In the genomic region with DNA sequence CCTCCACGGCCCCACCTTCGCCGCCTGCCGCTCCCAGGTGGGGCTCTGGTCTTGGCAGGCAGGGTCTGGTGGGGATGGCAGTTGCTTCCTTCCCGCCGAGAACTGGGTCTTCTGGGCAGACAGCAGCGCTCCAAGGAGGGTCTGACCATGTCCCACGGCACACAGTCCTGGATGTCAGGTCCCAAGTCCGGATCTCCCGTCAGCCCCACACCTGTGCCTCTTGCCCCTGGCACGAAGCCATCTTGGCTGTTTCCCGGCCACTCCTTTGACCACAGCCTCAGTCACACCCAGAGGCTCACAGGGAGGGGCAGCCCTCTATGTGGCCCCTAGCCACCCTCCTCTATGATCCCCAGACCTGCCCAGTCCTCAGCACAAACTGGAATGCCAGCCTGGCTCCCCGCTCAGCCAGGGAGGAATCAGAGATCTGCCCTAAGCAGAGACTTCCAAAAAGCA, we compare ENCODE assay signal across 22 cellular contexts. TPM values are rescaled to one million over a fixed set of nuclear protein-coding genes. Genes with fewer than 3 reads are reported as not detected.
A peak's percentile ranks its signal among the peaks of the same experiment; 100 is the strongest.
DNase-seq lines count a peak whose midpoint lies in the region; ATAC-seq, FAIRE-seq and TF ChIP-seq lines count a peak whose summit lies in the region.
"Had no signal": no experiment of that assay in that cellular context is flagged by ENCODE, and none has a peak within 500 bp of the region (broad histone marks: within the 10 kb centered on the region; RNA-seq: fewer than 3 reads in every experiment).

No MANE protein-coding gene starts in this region.

- TF ChIP-seq EP300 in HepG2 (IDR thresholded peaks at IDR 0.05; ENCODE audit: low read depth in 2 of 2, low read length in 2 of 2): no peak
- no peak for TF ChIP-seq EP300 in HepG2 (CRISPR knock-in tag; IDR thresholded peaks at IDR 0.05; ENCODE audit: borderline replicate concordance)

- no TSS peak for BruUV-seq in HepG2 (replicated peaks; lab: Mats Ljungman, UMichigan)

- H3K4me3 ChIP-seq in osteoblast (ENCODE audit: insufficient read depth, low read length) (no peak overlapping the region), HepG2 (replicated peaks in 1 of 3; ENCODE audit: insufficient read depth in 1 of 3, low read depth in 2 of 3, low read length in 3 of 3) (no peak overlapping the region), neural progenitor cell (no peak overlapping the region)
- H3K4me3 ChIP-seq: MG63 had no signal

- H3K4me1 Mint-ChIP-seq in CD14-positive monocyte: no peaks in the 10 kb centered on the region
- H3K4me1 Mint-ChIP-seq in neural progenitor cell: peaks cover 2% of the 10 kb centered on the region

- TF ChIP-seq CTCF in CD14-positive monocyte (IDR thresholded peaks at IDR 0.05): no peak
- TF ChIP-seq CTCF in osteoblast (IDR thresholded peaks at IDR 0.05; ENCODE audit: extremely low read depth, low read depth, low read length): no peak
- no peak for TF ChIP-seq CTCF in HepG2 (CRISPR knock-in tag; IDR thresholded peaks at IDR 0.05)
- TF ChIP-seq CTCF in neural progenitor cell (IDR thresholded peaks at IDR 0.05): no peak

- no peak overlapping the region for H2AFZ ChIP-seq in osteoblast (ENCODE audit: low read length)
- no peak overlapping the region for H2AFZ ChIP-seq in HepG2 (ENCODE audit: low read length)
- no peak overlapping the region for H2AFZ ChIP-seq in neural progenitor cell (replicated peaks)

- intact Hi-C loops in CD14-positive monocyte (cut with micrococcal nuclease) (no loop called here), HepG2 (cut with micrococcal nuclease; ENCODE audit: unreplicated experiment) (no loop called here)

- in situ Hi-C loops in HepG2 (cut with HindIII; ENCODE audit: extremely low pct_ligation_motif_present, low pct_unique_long_range_greater_than_20kb): no loop called here

- H3K9ac ChIP-seq in HepG2 (ENCODE audit: insufficient read depth, low read depth, low read length) (no peak overlapping the region), neural progenitor cell (no peak overlapping the region)
- H3K9ac ChIP-seq: KMS-11 had no signal

- H3K36me3 Mint-ChIP-seq in CD14-positive monocyte (no peaks in the 10 kb centered on the region), neural progenitor cell (no peaks in the 10 kb centered on the region)

- no peaks in the 10 kb centered on the region for H3K9me3 ChIP-seq in osteoblast (ENCODE audit: low read depth, low read length)
- no peaks in the 10 kb centered on the region for H3K9me3 ChIP-seq in HepG2 (ENCODE audit: low read length)
- H3K9me3 ChIP-seq in neural progenitor cell (ENCODE audit: low read depth): no peaks in the 10 kb centered on the region
- H3K9me3 ChIP-seq: MG63 had no signal

- peaks cover 7 to 13% (median 10%) of the 10 kb centered on the region in 7 donors for H3K9me3 Mint-ChIP-seq in CD14-positive monocyte
- H3K9me3 Mint-ChIP-seq in neural progenitor cell: peaks cover 5% of the 10 kb centered on the region
- H3K9me3 Mint-ChIP-seq: CD4-positive, alpha-beta T cell had no signal

- H3K27ac Mint-ChIP-seq in CD14-positive monocyte (no peak overlapping the region), neural progenitor cell (no peak overlapping the region)
- H3K27ac Mint-ChIP-seq: CD4-positive, alpha-beta T cell had no signal

- no peaks in the 10 kb centered on the region for H3K79me2 ChIP-seq in osteoblast (ENCODE audit: insufficient read depth, low read length)
- H3K79me2 ChIP-seq in HepG2 (ENCODE audit: insufficient read depth, low read length): no peaks in the 10 kb centered on the region
- no peaks in the 10 kb centered on the region for H3K79me2 ChIP-seq in neural progenitor cell (ENCODE audit: low read depth)

- H3K27me3 Mint-ChIP-seq in CD14-positive monocyte (ENCODE audit: low read depth in 3 of 3) (peaks cover 0 to 4% (median 3%) of the 10 kb centered on the region in 3 donors), neural progenitor cell (ENCODE audit: insufficient read depth, low read depth) (peaks cover 8% of the 10 kb centered on the region)
- H3K27me3 Mint-ChIP-seq: CD4-positive, alpha-beta T cell had no signal

- POLR2A ChIA-PET in HepG2 (lab: Yijun Ruan, JAX): no interaction called here

- ATAC-seq in HepG2 (no peak), HG03457 (IDR thresholded peaks at IDR 0.05; ENCODE audit: unreplicated experiment) (no peak)
- ATAC-seq: HCT116 had no signal

- no peak for TF ChIP-seq POLR2A in HepG2 (IDR thresholded peaks at IDR 0.05; ENCODE audit: insufficient read depth in 1 of 2, low read depth in 2 of 2, low read length in 2 of 2)

- no peaks in the 10 kb centered on the region for H3F3A ChIP-seq in neural progenitor cell (ENCODE audit: low read depth)

- H4K20me1 ChIP-seq in osteoblast (ENCODE audit: insufficient read depth, low read length) (no peaks in the 10 kb centered on the region), HepG2 (ENCODE audit: insufficient read depth, low read length) (no peaks in the 10 kb centered on the region), neural progenitor cell (ENCODE audit: low read depth) (peaks cover 6% of the 10 kb centered on the region)

- H3K4me1 ChIP-seq in osteoblast (ENCODE audit: insufficient read depth, low read length) (no peaks in the 10 kb centered on the region), HepG2 (ENCODE audit: insufficient read depth, low read length) (no peaks in the 10 kb centered on the region), neural progenitor cell (no peaks in the 10 kb centered on the region)

- no peak overlapping the region for H3K4me3 Mint-ChIP-seq in CD14-positive monocyte
- H3K4me3 Mint-ChIP-seq in neural progenitor cell: no peak overlapping the region
- H3K4me3 Mint-ChIP-seq: CD4-positive, alpha-beta T cell had no signal

- FAIRE-seq in HepG2 (lab: Jason Lieb, UNC): no peak
- FAIRE-seq: G401.6, GM12892, GM19239, RCC 7860 had no signal

- H3K4me2 ChIP-seq in osteoblast (ENCODE audit: insufficient read depth, low read length) (no peak overlapping the region), HepG2 (ENCODE audit: low read depth, low read length) (no peak overlapping the region), neural progenitor cell (no peak overlapping the region)
- H3K4me2 ChIP-seq: KMS-11 had no signal

- DNase-seq in CD14-positive monocyte (ENCODE audit: low spot score): peak; percentile 25
- peak; percentile 70 for DNase-seq in LoVo (ENCODE audit: low spot score)
- DNase-seq in iPS-NIHi11 (ENCODE audit: low spot score): peak; percentile 22
- peak; percentile 90 for DNase-seq in osteoblast (ENCODE audit: insufficient read length, low spot score, missing footprints)
- DNase-seq in HepG2 (ENCODE audit: low spot score): no peak
- no peak for DNase-seq in neural progenitor cell (ENCODE audit: low spot score)
- no peak for DNase-seq in NCI-H748 (lab: John Stamatoyannopoulos, UW; ENCODE audit: unreplicated experiment)
- DNase-seq: AML-193; CD4-positive, alpha-beta T cell; DMS79 treated with DMSO at 0.1 percent for 48 hours; MG63; NCI-H1092 treated with DMSO at 0.1 percent for 48 hours; NCI-H1694; SIG-M5 had no signal

- TF ChIP-seq RAD21 in HepG2 (CRISPR knock-in tag; IDR thresholded peaks at IDR 0.05): no peak

- 24% methylated on average over 2 of the region's 13 CpGs for WGBS in HepG2 (ENCODE audit: low lambda C conversion rate)

- no peaks in the 10 kb centered on the region for H3K36me3 ChIP-seq in osteoblast (ENCODE audit: insufficient read depth, low read length)
- no peaks in the 10 kb centered on the region for H3K36me3 ChIP-seq in HepG2 (replicated peaks in 1 of 2; ENCODE audit: control insufficient read depth in 1 of 2, insufficient read depth in 2 of 2, low read length in 2 of 2)
- H3K36me3 ChIP-seq in neural progenitor cell: no peaks in the 10 kb centered on the region
- H3K36me3 ChIP-seq: MG63 had no signal

- H3K27ac ChIP-seq in osteoblast (ENCODE audit: low read depth, low read length) (no peak overlapping the region), HepG2 (ENCODE audit: extremely low read length, insufficient read depth, low read length) (no peak overlapping the region), neural progenitor cell (no peak overlapping the region)
- H3K27ac ChIP-seq: HL-60, KMS-11 had no signal

- no peaks in the 10 kb centered on the region for H3K27me3 ChIP-seq in osteoblast (ENCODE audit: insufficient read depth, low read length)
- H3K27me3 ChIP-seq in HepG2 (ENCODE audit: control insufficient read depth in 1 of 2, insufficient read depth in 2 of 2, low read length in 2 of 2): peaks cover 0 to 3% of the 10 kb centered on the region in 2 experiments; a peak in 2 of 5 replicates
- H3K27me3 ChIP-seq in neural progenitor cell: no peaks in the 10 kb centered on the region

- CTCF ChIA-PET in HepG2 (lab: Yijun Ruan, JAX; ENCODE audit: low intra/inter-chr PET ratio, low total read pairs): no interaction called here

TF ChIP-seq in HepG2, 621 proteins besides CTCF, POLR2A, EP300 and RAD21 (continues in another document):
- no peak for TF ChIP-seq ZSCAN30 (CRISPR knock-in tag; IDR thresholded peaks at IDR 0.05)
- no peak for TF ChIP-seq HMG20B (CRISPR knock-in tag; conservative IDR thresholded peaks at IDR 0.05)
- no peak for TF ChIP-seq ZNF230 (CRISPR knock-in tag; IDR thresholded peaks at IDR 0.05)
- TF ChIP-seq TSC22D2 (CRISPR knock-in tag; IDR thresholded peaks at IDR 0.05; ENCODE audit: borderline replicate concordance): no peak

RNA-seq across cellular contexts. Expression of a gene that starts 14.3 kb away (rescaled TPM):
- polyA plus RNA-seq in CD14-positive monocyte (not detected), HepG2 (2011; rRNA removed) (0.01 and 0.05 TPM in 2 replicates)
- total RNA-seq in osteoblast (not detected in 2 replicates), HepG2 (2016; rRNA removed; fragmentation: Illumina TruSeq; extraction: Trizol) (not detected in 2 replicates), neural progenitor cell (ENCODE audit: low replicate concordance) (0.03 TPM in 1 of 2 replicates, not detected in the other)
- total RNA-seq in HepG2 (2016; cell fraction: cytosol; rRNA removed; fragmentation: Illumina TruSeq; extraction: Trizol; ENCODE audit: low read depth): under 0.01 TPM in 1 of 2 replicates, not detected in the other
- total RNA-seq in HepG2 (2016; cell fraction: insoluble cytoplasmic fraction; rRNA removed; fragmentation: Illumina TruSeq; extraction: Trizol): not detected in 2 replicates
- not detected in 2 replicates for total RNA-seq in HepG2 (2016; cell fraction: membrane; rRNA removed; fragmentation: Illumina TruSeq; extraction: Trizol)
- not detected in 2 replicates for total RNA-seq in HepG2 (2016; cell fraction: nucleus; rRNA removed; fragmentation: Illumina TruSeq; extraction: Trizol)
- polyA plus RNA-seq in HepG2 (2011; cell fraction: cytosol; rRNA removed): under 0.01 and 0.01 TPM in 2 replicates
- 0.18 and 0.99 TPM in 2 replicates for polyA plus RNA-seq in HepG2 (2011; cell fraction: nucleus; rRNA removed)
- polyA plus RNA-seq in HepG2 (2012): 2.3 and 3.1 TPM in 2 replicates
- not detected in 2 replicates for polyA plus RNA-seq in HepG2 (2016; cell fraction: cytosol; fragmentation: Illumina TruSeq; extraction: Trizol; ENCODE audit: low read depth)
- not detected in 2 replicates for polyA plus RNA-seq in HepG2 (2016; cell fraction: insoluble cytoplasmic fraction; fragmentation: Illumina TruSeq; extraction: Trizol; ENCODE audit: low read depth)
- polyA plus RNA-seq in HepG2 (2016; cell fraction: membrane; fragmentation: Illumina TruSeq; extraction: Trizol; ENCODE audit: low read depth): not detected in 2 replicates
- not detected in 2 replicates for polyA plus RNA-seq in HepG2 (2016; cell fraction: nucleus; fragmentation: Illumina TruSeq; extraction: Trizol; ENCODE audit: insufficient read depth, low read depth)
- polyA minus RNA-seq in HepG2 (2011; rRNA and poly(A)+ RNA removed; ENCODE audit: low replicate concordance): 0.02 and 0.06 TPM in 2 replicates
- 0.69 TPM in 1 of 2 replicates, not detected in the other for polyA minus RNA-seq in HepG2 (2011; cell fraction: cytosol; rRNA and poly(A)+ RNA removed)
- 0.26 and 0.50 TPM in 2 replicates for polyA minus RNA-seq in HepG2 (2011; cell fraction: nucleus; rRNA and poly(A)+ RNA removed)
- total RNA-seq: CD4-positive, alpha-beta T cell had no signal

Comparison
In these comparisons a context has a peak if more than half of its experiments do, and no peak if none do; other contexts are left out.
1. DNase-seq: peak in CD14-positive monocyte (single experiment), LoVo (single experiment), iPS-NIHi11 (single experiment) and osteoblast (single experiment); none in HepG2 (single experiment), neural progenitor cell (single experiment) and NCI-H748 (single experiment).